1 cellular context compared by ENCODE assay signal in genomic region chr9:133687856-133688761, GRCh38.
TF ChIP-seq lines count a peak whose summit lies in the region.

No MANE protein-coding gene starts in this region.

TF ChIP-seq in H1, 55 proteins besides CTCF, POLR2A, EP300 and RAD21:
- no peak for TF ChIP-seq CHD2 (IDR thresholded peaks at IDR 0.05; ENCODE audit: low read length)
- no peak for TF ChIP-seq SIX5 (IDR thresholded peaks at IDR 0.05; ENCODE audit: low read depth, low read length)
- peak; percentile 54; the same call in 1 of the 2 replicates for TF ChIP-seq KDM1A (IDR thresholded peaks at IDR 0.05; ENCODE audit: borderline replicate concordance, low read length)
TF ChIP-seq in H1: peak in this region for 1.
